ENCODE assay signal across 1 cellular context in genomic region chr15:66411190-66411589, GRCh38.
TF ChIP-seq lines count a peak whose summit lies in the region.

No MANE protein-coding gene starts in this region.

TF ChIP-seq in K562, 482 proteins besides CTCF, POLR2A, EP300 and RAD21:
- TF ChIP-seq SFPQ (IDR thresholded peaks at IDR 0.05; ENCODE audit: low read depth, low read length) (no peak), ETV1 (tag; conservative IDR thresholded peaks at IDR 0.05; ENCODE audit: low read depth) (0 out of 2 replicates have a peak, but pooled peaks have one; percentile 20)
